In genomic region chr5:135306557-135306956, GRCh38 we compare ENCODE assay signal across 25 cellular contexts.
"Had no signal": no experiment of that assay in that cellular context is flagged by ENCODE, and none has a peak within 500 bp of the region (broad histone marks: within the 10 kb centered on the region; RNA-seq: fewer than 3 reads in every experiment).

No MANE protein-coding gene starts in this region.

- H3K36me3 Mint-ChIP-seq: activated CD8-positive, alpha-beta memory T cell treated with anti-CD3 and anti-CD28 coated beads, Interleukin-2, amount 10 ng/mL, durations not matched to agents 7 days and 5 days; activated naive CD4-positive, alpha-beta T cell treated with anti-CD3 and anti-CD28 coated beads, Interleukin-2, amount 50 U/mL, for 72 hours; natural killer cell; stimulated activated memory B cell treated with anti-CD40 and anti-IgM and Interleukin-4, amounts not matched to agents 10 μg/mL and 1 μg/mL and 100 μg/mL, for 72 hours had no signal

- H3K9ac ChIP-seq: parathyroid adenoma had no signal

- H3K4me1 Mint-ChIP-seq: stimulated activated memory B cell treated with anti-CD40 and anti-IgM and Interleukin-4, amounts not matched to agents 10 μg/mL and 1 μg/mL and 100 μg/mL, for 72 hours had no signal

- FAIRE-seq: kidney had no signal

- ATAC-seq: activated CD4-positive, CD25-positive, alpha-beta regulatory T cell treated with anti-CD3 and anti-CD28 coated beads, Interleukin-2, amount 50 U/mL, for 24 hours; activated CD8-positive, alpha-beta memory T cell treated with anti-CD3 and anti-CD28 coated beads, Interleukin-2, amount 10 ng/mL, durations not matched to agents 7 days and 5 days; activated naive CD4-positive, alpha-beta T cell treated with anti-CD3 and anti-CD28 coated beads, Interleukin-2, amount 50 U/mL, for 72 hours; foreskin keratinocyte; left lobe of liver; lower lobe of right lung; natural killer cell; stimulated activated memory B cell treated with anti-CD40 and anti-IgM and Interleukin-4, amounts not matched to agents 10 μg/mL and 1 μg/mL and 100 μg/mL, for 72 hours had no signal

- H3K4me3 ChIP-seq: adrenal gland, ascending aorta, lower lobe of right lung, sigmoid colon, smooth muscle cell, transverse colon had no signal

- H3K36me3 ChIP-seq: adrenal gland, ascending aorta, brain microvascular endothelial cell, lower lobe of right lung, sigmoid colon, transverse colon had no signal

- H3K4me2 ChIP-seq: smooth muscle cell had no signal

- H3K9me3 ChIP-seq: adrenal gland, ascending aorta, lower lobe of right lung, sigmoid colon, transverse colon had no signal

- H3K27ac Mint-ChIP-seq: activated CD4-positive, alpha-beta memory T cell treated with anti-CD3 and anti-CD28 coated beads, Interleukin-2, amount 10 ng/mL, durations not matched to agents 7 days and 5 days; activated CD4-positive, alpha-beta T cell treated with anti-CD3 and anti-CD28 coated beads, Interleukin-2, amount 10 ng/mL, durations not matched to agents 24 days and 14 days; activated CD8-positive, alpha-beta memory T cell treated with anti-CD3 and anti-CD28 coated beads, Interleukin-2, amount 10 ng/mL, durations not matched to agents 7 days and 5 days; activated T-helper 1 cell treated with anti-CD3 and anti-CD28 coated beads, Interleukin-12 subunit alpha, Interleukin-12 subunit beta, Interleukin-2, Interleukin-4 antibody, amounts not matched to agents 30 ng/mL and 10 ng/mL and 1 ng/mL, durations not matched to agents 14 hours and 24 hours and 36 hours; dendritic cell treated with granulocyte-macrophage colony-stimulating factor and Interleukin-4, amounts not matched to agents 40 ng/mL and 50 ng/mL, for 4 days; natural killer cell; stimulated activated memory B cell treated with anti-CD40 and anti-IgM and Interleukin-4, amounts not matched to agents 10 μg/mL and 1 μg/mL and 100 μg/mL, for 72 hours had no signal

- H3K79me2 ChIP-seq: parathyroid adenoma had no signal

- H3K9me3 Mint-ChIP-seq: activated CD4-positive, alpha-beta memory T cell treated with anti-CD3 and anti-CD28 coated beads, Interleukin-2, amount 10 ng/mL, durations not matched to agents 7 days and 5 days; activated CD4-positive, alpha-beta T cell treated with anti-CD3 and anti-CD28 coated beads, Interleukin-2, amount 10 ng/mL, durations not matched to agents 24 days and 14 days; activated naive CD4-positive, alpha-beta T cell treated with anti-CD3 and anti-CD28 coated beads, Interleukin-2, amount 50 U/mL, for 72 hours; activated T-helper 1 cell treated with anti-CD3 and anti-CD28 coated beads, Interleukin-12 subunit alpha, Interleukin-12 subunit beta, Interleukin-2, Interleukin-4 antibody, amounts not matched to agents 30 ng/mL and 10 ng/mL and 1 ng/mL, durations not matched to agents 14 hours and 24 hours and 36 hours; dendritic cell treated with granulocyte-macrophage colony-stimulating factor and Interleukin-4, amounts not matched to agents 40 ng/mL and 50 ng/mL, for 4 days; natural killer cell; stimulated activated memory B cell treated with anti-CD40 and anti-IgM and Interleukin-4, amounts not matched to agents 10 μg/mL and 1 μg/mL and 100 μg/mL, for 72 hours had no signal

- H2AFZ ChIP-seq: parathyroid adenoma had no signal

- H3K4me3 Mint-ChIP-seq: activated CD4-positive, alpha-beta memory T cell treated with anti-CD3 and anti-CD28 coated beads, Interleukin-2, amount 10 ng/mL, durations not matched to agents 7 days and 5 days; activated CD4-positive, alpha-beta T cell treated with anti-CD3 and anti-CD28 coated beads, Interleukin-2, amount 10 ng/mL, durations not matched to agents 24 days and 14 days; activated CD8-positive, alpha-beta memory T cell treated with anti-CD3 and anti-CD28 coated beads, Interleukin-2, amount 10 ng/mL, durations not matched to agents 7 days and 5 days; activated T-helper 1 cell treated with anti-CD3 and anti-CD28 coated beads, Interleukin-12 subunit alpha, Interleukin-12 subunit beta, Interleukin-2, Interleukin-4 antibody, amounts not matched to agents 30 ng/mL and 10 ng/mL and 1 ng/mL, durations not matched to agents 14 hours and 24 hours and 36 hours; dendritic cell treated with granulocyte-macrophage colony-stimulating factor and Interleukin-4, amounts not matched to agents 40 ng/mL and 50 ng/mL, for 4 days; natural killer cell; stimulated activated memory B cell treated with anti-CD40 and anti-IgM and Interleukin-4, amounts not matched to agents 10 μg/mL and 1 μg/mL and 100 μg/mL, for 72 hours had no signal

- H3K27me3 ChIP-seq: adrenal gland, ascending aorta, brain microvascular endothelial cell, sigmoid colon, transverse colon had no signal

- DNase-seq: activated CD4-positive, alpha-beta memory T cell treated with anti-CD3 and anti-CD28 coated beads, Interleukin-2, amount 10 ng/mL, durations not matched to agents 7 days and 5 days; activated CD8-positive, alpha-beta memory T cell treated with anti-CD3 and anti-CD28 coated beads, Interleukin-2, amount 10 ng/mL, durations not matched to agents 7 days and 5 days; brain microvascular endothelial cell; caudate nucleus; effector CD4-positive, alpha-beta T cell; erythroblast; foreskin keratinocyte; kidney; lower lobe of right lung; natural killer cell; sigmoid colon; stimulated activated CD4-positive, alpha-beta T cell treated with anti-CD3 and anti-CD28 coated beads, Interleukin-15, amount 100 ng/mL, for 24 hours; T-helper 2 cell; transverse colon had no signal

- H3K4me1 ChIP-seq: ascending aorta, foreskin keratinocyte, lower lobe of right lung, parathyroid adenoma, transverse colon had no signal

- H3K27ac ChIP-seq: adrenal gland, ascending aorta, brain microvascular endothelial cell, foreskin keratinocyte, lower lobe of right lung, parathyroid adenoma, sigmoid colon, transverse colon had no signal
